In the genomic region with DNA sequence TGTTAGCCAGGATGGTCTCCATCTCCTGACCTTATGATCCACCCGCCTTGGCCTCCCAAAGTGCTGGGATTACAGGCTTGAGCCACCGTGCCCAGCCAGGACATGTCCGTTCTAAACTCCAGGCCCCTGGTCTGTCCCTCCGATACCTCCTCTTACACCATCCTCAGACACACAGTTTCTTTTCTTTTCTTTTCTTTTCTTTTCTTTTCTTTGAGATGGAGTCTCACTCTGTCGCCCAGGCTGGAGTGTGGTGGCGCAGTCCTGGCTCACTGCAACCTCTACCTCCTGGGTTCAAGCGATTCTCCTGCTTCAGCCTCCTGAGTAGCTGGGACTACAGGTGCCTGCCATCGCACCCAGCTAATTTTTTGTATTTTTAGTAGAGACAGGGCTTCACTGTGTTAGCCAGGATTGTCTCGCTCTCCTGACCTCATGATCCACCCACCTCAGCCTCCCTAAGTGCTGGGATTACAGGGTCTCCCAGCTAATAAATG, we compare ENCODE assay signal across 8 cellular contexts. TPM values are rescaled to one million over a fixed set of nuclear protein-coding genes. Genes with fewer than 3 reads are reported as not detected.
"Had no signal": no experiment of that assay in that cellular context is flagged by ENCODE, and none has a peak within 500 bp of the region (broad histone marks: within the 10 kb centered on the region; RNA-seq: fewer than 3 reads in every experiment).

No MANE protein-coding gene starts in this region.

RNA-seq across cellular contexts. Expression of a gene that starts 15.1 kb away (rescaled TPM):
- total RNA-seq: activated CD4-positive, alpha-beta memory T cell treated with anti-CD3 and anti-CD28 coated beads for 36 hours; activated CD4-positive, alpha-beta T cell treated with anti-CD3 and anti-CD28 coated beads, Interleukin-2, amount 10 ng/mL, durations not matched to agents 7 days and 5 days; activated naive CD4-positive, alpha-beta T cell treated with anti-CD3 and anti-CD28 coated beads, Interleukin-2, amount 50 U/mL, for 72 hours; activated T-cell treated with anti-CD3 and anti-CD28 coated beads, Interleukin-2, amount 50 U/mL, for 4 hours; ascending aorta; body of pancreas; PC-9; SK-MEL-5 had no signal

RNA-seq across cellular contexts. Expression of a gene that starts 22.9 kb away (rescaled TPM):
- total RNA-seq: activated CD4-positive, alpha-beta memory T cell treated with anti-CD3 and anti-CD28 coated beads for 36 hours; activated CD4-positive, alpha-beta T cell treated with anti-CD3 and anti-CD28 coated beads, Interleukin-2, amount 10 ng/mL, durations not matched to agents 7 days and 5 days; activated T-cell treated with anti-CD3 and anti-CD28 coated beads, Interleukin-2, amount 50 U/mL, for 4 hours; ascending aorta; body of pancreas; PC-9 had no signal

RNA-seq across cellular contexts. Expression of a gene that starts 41.4 kb away (rescaled TPM):
- total RNA-seq: activated CD4-positive, alpha-beta memory T cell treated with anti-CD3 and anti-CD28 coated beads for 36 hours; activated CD4-positive, alpha-beta T cell treated with anti-CD3 and anti-CD28 coated beads, Interleukin-2, amount 10 ng/mL, durations not matched to agents 7 days and 5 days; activated naive CD4-positive, alpha-beta T cell treated with anti-CD3 and anti-CD28 coated beads, Interleukin-2, amount 50 U/mL, for 72 hours; activated T-cell treated with anti-CD3 and anti-CD28 coated beads, Interleukin-2, amount 50 U/mL, for 4 hours; ascending aorta; body of pancreas; PC-9; SK-MEL-5 had no signal

RNA-seq across cellular contexts. Expression of a gene that starts 56.7 kb away (rescaled TPM):
- total RNA-seq: activated CD4-positive, alpha-beta memory T cell treated with anti-CD3 and anti-CD28 coated beads for 36 hours; activated CD4-positive, alpha-beta T cell treated with anti-CD3 and anti-CD28 coated beads, Interleukin-2, amount 10 ng/mL, durations not matched to agents 7 days and 5 days; activated naive CD4-positive, alpha-beta T cell treated with anti-CD3 and anti-CD28 coated beads, Interleukin-2, amount 50 U/mL, for 72 hours; activated T-cell treated with anti-CD3 and anti-CD28 coated beads, Interleukin-2, amount 50 U/mL, for 4 hours; ascending aorta; body of pancreas; SK-MEL-5 had no signal
